In the genomic region with DNA sequence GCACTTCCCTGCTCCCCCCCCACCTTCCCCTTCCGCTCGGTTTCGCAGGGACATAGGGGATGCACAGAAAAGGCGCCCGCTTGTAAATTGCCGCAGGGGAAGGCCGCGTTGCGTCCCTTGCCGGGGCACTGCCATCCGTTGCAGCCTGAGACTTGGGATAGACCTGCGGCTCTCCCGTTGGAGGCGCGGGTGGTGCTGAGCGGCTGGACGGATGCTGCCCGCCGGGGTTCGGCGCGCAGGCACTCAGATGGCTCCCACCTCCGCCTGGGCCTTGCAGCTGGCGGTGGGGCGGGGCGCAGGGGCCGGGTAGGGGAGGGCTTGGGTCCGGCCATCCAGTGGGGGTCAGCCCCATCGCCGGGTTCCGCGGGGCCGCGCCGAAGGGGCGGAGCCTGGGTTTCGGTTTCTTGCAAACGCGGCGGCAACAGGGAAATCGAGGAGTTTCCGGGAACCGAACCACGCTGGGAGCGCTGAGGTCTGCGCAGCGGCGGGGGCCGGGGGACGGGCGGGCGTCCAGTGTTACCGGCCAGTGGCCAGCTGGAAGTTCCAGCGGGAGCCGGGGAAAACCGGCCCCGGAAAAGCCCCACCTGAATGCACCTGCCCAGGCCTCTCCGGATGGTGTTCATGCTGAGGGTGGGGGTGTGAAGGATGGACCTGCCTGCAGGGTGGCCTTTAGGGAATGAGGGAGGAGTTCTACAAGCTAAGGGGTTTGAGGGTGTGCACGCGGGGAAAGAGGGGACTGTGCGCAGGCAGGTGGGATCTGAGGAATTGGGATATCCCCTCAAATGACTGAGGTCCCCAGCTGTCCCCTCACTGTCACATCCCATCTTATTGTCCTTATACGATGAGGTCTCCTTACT, we compare ENCODE assay signal across 8 cellular contexts. TPM values are rescaled to one million over a fixed set of nuclear protein-coding genes. Genes with fewer than 3 reads are reported as not detected.
DNase-seq lines count a peak whose midpoint lies in the region; ATAC-seq and TF ChIP-seq lines count a peak whose summit lies in the region.

No MANE protein-coding gene starts in this region.

- peaks cover 57% of the 10 kb centered on the region for H3K4me1 Mint-ChIP-seq in T-helper 17 cell

- peak in 2 of 4 donors; percentile 48 to 66 for TF ChIP-seq EP300 in sigmoid colon (IDR thresholded peaks at IDR 0.05)

- peak overlapping the region; percentile 94 for H3K4me3 Mint-ChIP-seq in T-helper 17 cell

- H3K36me3 Mint-ChIP-seq in T-helper 17 cell (ENCODE audit: low read depth) = no peaks in the 10 kb centered on the region

- no peaks in the 10 kb centered on the region for H3K36me3 ChIP-seq in breast epithelium
- H3K36me3 ChIP-seq in sigmoid colon = no peaks in the 10 kb centered on the region

- TF ChIP-seq CTCF in breast epithelium (IDR thresholded peaks at IDR 0.05) (no peak), sigmoid colon (IDR thresholded peaks at IDR 0.05) (no peak)

- H3K27me3 Mint-ChIP-seq in T-helper 17 cell = no peaks in the 10 kb centered on the region

- intact Hi-C loops in breast epithelium (cut with DNase I; ENCODE audit: low total_unique reads) = loop anchor here (5.0 kb wide), 1 partner anchor 110 kb away; no protein-coding TSS in a partner anchor
- intact Hi-C loops in sigmoid colon (cut with DNase I) = loop anchor here (5.0 to 10.0 kb wide), 4 partner anchors 60 to 280 kb away; a partner anchor contains a TSS

- TF ChIP-seq POLR2A in breast epithelium (IDR thresholded peaks at IDR 0.05) (no peak), sigmoid colon (IDR thresholded peaks at IDR 0.05) (peak in 1 of 2 donors; percentile 48)

- peak; percentile 48 for ATAC-seq in GM21529 (IDR thresholded peaks at IDR 0.05; ENCODE audit: unreplicated experiment)
- ATAC-seq in T-helper 17 cell = peak; percentile 12
- no peak for ATAC-seq in GM18870 (IDR thresholded peaks at IDR 0.05; ENCODE audit: unreplicated experiment)

- H3K9me3 ChIP-seq in T-helper 17 cell (ENCODE audit: control insufficient read depth, low read length, poor library complexity, severe bottlenecking) (no peaks in the 10 kb centered on the region), breast epithelium (no peaks in the 10 kb centered on the region), iPS-18c (ENCODE audit: control insufficient read depth, insufficient read depth, low read length) (no peaks in the 10 kb centered on the region), sigmoid colon (no peaks in the 10 kb centered on the region)

- H3K27ac ChIP-seq in breast epithelium (peak overlapping the region; percentile 96 to 97), sigmoid colon (peak overlapping the region; percentile 93 to 100 (median 98))

- H3K4me3 ChIP-seq in Jurkat, Clone E6-1 (ENCODE audit: low read length) = peak overlapping the region; percentile 90
- peak overlapping the region; percentile 67 to 80 (median 69) for H3K4me3 ChIP-seq in breast epithelium
- peak overlapping the region; percentile 91 for H3K4me3 ChIP-seq in iPS-18c (ENCODE audit: insufficient read depth, low read depth, low read length)
- peak overlapping the region; percentile 55 to 76 (median 62) for H3K4me3 ChIP-seq in sigmoid colon

- 1 to 3% methylated on average over 62 of the region's 62 CpGs for WGBS in sigmoid colon, 2 donors

- peak overlapping the region; percentile 100 for H3K27ac Mint-ChIP-seq in T-helper 17 cell

- DNase-seq in G401 (ENCODE audit: low spot score) = peak; percentile 58
- no peak for DNase-seq in Jurkat, Clone E6-1 (ENCODE audit: low read depth, low spot score)
- DNase-seq in T-helper 17 cell = peak; percentile 41 to 62 (median 58)
- DNase-seq in breast epithelium (ENCODE audit: low spot score in 2 of 2) = peak; percentile 81 to 86
- DNase-seq in sigmoid colon = peak; percentile 94

- H3K27me3 ChIP-seq in breast epithelium (no peaks in the 10 kb centered on the region), sigmoid colon (no peaks in the 10 kb centered on the region)

- in situ Hi-C loops in G401 (cut with HindIII; ENCODE audit: low sequenced_read_pairs) = no loop called here

- H3K4me1 ChIP-seq in breast epithelium (peaks cover 0 to 9% of the 10 kb centered on the region in 2 donors), sigmoid colon (peaks cover 0 to 52% (median 44%) of the 10 kb centered on the region in 4 donors)

RNA-seq across cellular contexts. Expression of a gene that starts 6.3 kb away (rescaled TPM):
- 9.2 and 13.4 TPM in 2 replicates for total RNA-seq in G401 (2014; rRNA removed; shearing (Covaris generic))
- 67.5 TPM for polyA plus RNA-seq in Jurkat, Clone E6-1 (2012; ENCODE audit: insufficient read depth, insufficient read length)
- total RNA-seq in T-helper 17 cell = 100 to 1,000 TPM; 590 to 639 TPM
- 10 to 100 TPM; 10.4 to 27.8 (median 18.0) TPM for total RNA-seq in breast epithelium
- total RNA-seq in sigmoid colon = 100 to 1,000 TPM in 1 of 4 donors, 10 to 100 TPM in 3; 15.3 to 124 (median 22.7) TPM
- polyA plus RNA-seq in sigmoid colon = 100 to 1,000 TPM in 1 of 3 donors, 10 to 100 TPM in 2; 37.2 to 169 (median 70.5) TPM

RNA-seq across cellular contexts. Expression of a gene that starts 46.5 kb away (rescaled TPM):
- not detected in 2 replicates for total RNA-seq in G401 (2014; rRNA removed; shearing (Covaris generic))
- not detected for polyA plus RNA-seq in Jurkat, Clone E6-1 (2012; ENCODE audit: insufficient read depth, insufficient read length)
- total RNA-seq in T-helper 17 cell (not detected), breast epithelium (not detected), sigmoid colon (not detected)
- polyA plus RNA-seq in sigmoid colon = not detected

RNA-seq across cellular contexts. Expression of a gene that starts 59.9 kb away (rescaled TPM):
- total RNA-seq in G401 (2014; rRNA removed; shearing (Covaris generic)) = 11.4 and 39.4 TPM in 2 replicates
- polyA plus RNA-seq in Jurkat, Clone E6-1 (2012; ENCODE audit: insufficient read depth, insufficient read length) = 26.9 TPM
- total RNA-seq in T-helper 17 cell (10 to 100 TPM; 20.4 to 22.2 TPM), breast epithelium (10 to 100 TPM; 44.2 to 47.4 (median 44.6) TPM), sigmoid colon (10 to 100 TPM; 20.0 to 34.6 (median 29.3) TPM)
- 10 to 100 TPM in 1 of 3 donors, 1 to 10 TPM in 2; 6.0 to 11.4 (median 8.1) TPM for polyA plus RNA-seq in sigmoid colon

Comparison
In these comparisons a context has a peak if more than half of its experiments do, and no peak if none do; other contexts are left out.
1. RNA of a gene that starts 6.3 kb away (total RNA-seq): 590 to 639 TPM in T-helper 17 cell; 15.3 to 124 TPM in sigmoid colon, 10.4 to 27.8 TPM in breast epithelium and 9.2 to 13.4 TPM in G401; every median in the first group is over 4 times any median in the second.
2. Peak in every context shown above with its lines, with median percentiles within 50 percentile points of each other: H3K4me3 ChIP-seq.